In the genomic region with DNA sequence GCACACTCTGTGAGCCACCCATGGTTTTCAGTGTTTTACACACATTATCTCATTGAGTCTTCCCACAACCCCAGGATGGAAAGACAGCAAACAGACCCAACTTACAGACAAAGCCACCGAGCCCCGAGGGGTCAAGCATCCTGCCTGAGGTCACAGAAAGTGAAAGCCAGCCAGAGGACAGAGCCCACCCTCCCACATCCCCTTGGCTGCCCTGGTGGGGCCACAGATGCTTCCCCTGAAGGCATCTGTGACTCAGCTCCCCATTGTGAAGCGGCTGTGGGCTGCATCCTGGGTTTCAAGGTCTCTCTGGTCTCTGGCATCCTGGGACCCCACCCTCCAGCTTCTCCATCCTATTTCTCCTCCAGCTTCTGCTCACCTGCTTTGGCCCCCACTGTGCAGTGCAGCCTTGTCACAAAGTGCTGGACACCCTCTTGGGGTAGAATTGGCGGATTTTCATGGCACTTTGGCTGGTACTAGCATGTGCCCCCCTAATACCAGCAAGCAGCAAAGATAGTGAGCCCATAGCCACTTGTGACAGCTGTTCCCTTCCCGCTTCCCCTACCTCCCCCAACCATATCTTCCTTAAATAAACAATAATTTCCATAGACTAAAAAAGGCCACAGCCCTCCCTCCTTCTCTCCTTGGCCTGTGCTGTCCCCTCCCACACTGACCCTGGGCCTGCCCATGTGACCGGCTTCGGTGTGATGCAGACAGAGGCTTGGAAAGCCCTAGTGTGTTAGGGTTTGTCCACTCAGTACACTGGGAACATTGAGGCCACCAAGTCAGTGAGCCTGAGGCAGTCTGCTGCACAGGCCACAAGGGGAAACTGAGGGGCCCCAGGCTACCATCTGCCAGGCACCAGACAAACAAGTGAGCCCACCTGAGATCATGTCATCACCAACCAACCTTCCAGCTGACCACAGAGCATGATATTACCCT, we compare ENCODE assay signal across 19 cellular contexts. TPM values are rescaled to one million over a fixed set of nuclear protein-coding genes. Genes with fewer than 3 reads are reported as not detected.
DNase-seq lines count a peak whose midpoint lies in the region; ATAC-seq, FAIRE-seq and TF ChIP-seq lines count a peak whose summit lies in the region.
"Had no signal": no experiment of that assay in that cellular context is flagged by ENCODE, and none has a peak within 500 bp of the region (broad histone marks: within the 10 kb centered on the region; RNA-seq: fewer than 3 reads in every experiment).

No MANE protein-coding gene starts in this region.

- TF ChIP-seq EP300 in HepG2 (IDR thresholded peaks at IDR 0.05; ENCODE audit: low read depth in 2 of 2, low read length in 2 of 2) (no peak), HepG2 (CRISPR knock-in tag; IDR thresholded peaks at IDR 0.05; ENCODE audit: borderline replicate concordance) (no peak)

- BruUV-seq in HepG2 (replicated peaks; lab: Mats Ljungman, UMichigan), result no TSS peak
- no TSS peak for BruUV-seq in Caco-2 (replicated peaks; lab: Mats Ljungman, UMichigan)

- ATAC-seq in right lobe of liver (peak in 2 of 4 donors; percentile 31 to 45), HepG2 (no peak), lower lobe of right lung (no peak), aorta (ENCODE audit: low FRiP score) (no peak), GM19023 (IDR thresholded peaks at IDR 0.05; ENCODE audit: unreplicated experiment) (no peak)
- ATAC-seq: stimulated activated naive CD8-positive, alpha-beta T cell treated with anti-CD3 and anti-CD28 coated beads, Interleukin-15, Interleukin-2, amounts not matched to agents 100 U/mL and 50 U/mL, for 24 hours had no signal

- 15% methylated on average over 3 of the region's 7 CpGs for WGBS in right lobe of liver (ENCODE audit: insufficient coverage, low coverage, low lambda C conversion rate, missing lambda C conversion rate)
- WGBS in HepG2 (ENCODE audit: low lambda C conversion rate), result 2% methylated on average over 7 of the region's 7 CpGs
- 78 to 93% methylated on average over 7 of the region's 7 CpGs for WGBS in aorta, 2 donors

- H3K27me3 Mint-ChIP-seq in Caco-2 (ENCODE audit: insufficient read depth, unreplicated experiment), result peaks cover 14% of the 10 kb centered on the region

- no peaks in the 10 kb centered on the region for H3K36me3 ChIP-seq in right lobe of liver
- no peaks in the 10 kb centered on the region for H3K36me3 ChIP-seq in HepG2 (replicated peaks in 1 of 2; ENCODE audit: control insufficient read depth in 1 of 2, insufficient read depth in 2 of 2, low read length in 2 of 2)
- H3K36me3 ChIP-seq in lower lobe of right lung, result no peaks in the 10 kb centered on the region
- H3K36me3 ChIP-seq in aorta (ENCODE audit: control insufficient read depth in 1 of 2, insufficient read depth in 2 of 2, low read length in 1 of 2), result no peaks in the 10 kb centered on the region
- no peaks in the 10 kb centered on the region for H3K36me3 ChIP-seq in Caco-2 (ENCODE audit: control insufficient read depth, insufficient read depth, low read length)
- H3K36me3 ChIP-seq: ascending aorta, thyroid gland, WERI-Rb-1 had no signal

- H3K27ac Mint-ChIP-seq in Caco-2 (ENCODE audit: unreplicated experiment), result no peak overlapping the region
- H3K27ac Mint-ChIP-seq: immature natural killer cell had no signal

- peak; percentile 12 to 42 (median 31) for DNase-seq in right lobe of liver
- DNase-seq in HepG2 (ENCODE audit: low spot score), result no peak
- peak; percentile 72 for DNase-seq in coronary artery (ENCODE audit: low spot score)
- DNase-seq in lower lobe of right lung, result peak; percentile 19
- peak; percentile 23 to 65 for DNase-seq in aorta
- DNase-seq in activated T-cell treated with anti-CD3 and anti-CD28 coated beads for 4 hours, result no peak
- DNase-seq in Caco-2, result no peak
- DNase-seq: activated CD4-positive, alpha-beta T cell treated with anti-CD3 and anti-CD28 coated beads, Interleukin-2, amount 50 U/mL, for 4 hours; immature natural killer cell; NCI-H524 treated with DMSO at 0.1 percent for 48 hours; OCI-M1; stimulated activated naive CD8-positive, alpha-beta T cell treated with anti-CD3 and anti-CD28 coated beads, Interleukin-15, Interleukin-2, amounts not matched to agents 100 U/mL and 50 U/mL, for 24 hours; thyroid gland; WERI-Rb-1 had no signal

- TF ChIP-seq CTCF in right lobe of liver (IDR thresholded peaks at IDR 0.05) (no peak), HepG2 (CRISPR knock-in tag; IDR thresholded peaks at IDR 0.05) (no peak), coronary artery (IDR thresholded peaks at IDR 0.05) (no peak), lower lobe of right lung (IDR thresholded peaks at IDR 0.05) (no peak), Caco-2 (IDR thresholded peaks at IDR 0.05; ENCODE audit: insufficient read depth in 1 of 2, low read depth in 1 of 2, low read length in 1 of 2, severe bottlenecking in 1 of 2, unreplicated experiment in 1 of 2) (no peak)

- H3K9ac ChIP-seq in HepG2 (ENCODE audit: insufficient read depth, low read depth, low read length), result no peak overlapping the region

- CTCF ChIA-PET in HepG2 (lab: Yijun Ruan, JAX; ENCODE audit: low intra/inter-chr PET ratio, low total read pairs), result no interaction called here
- CTCF ChIA-PET in Caco-2 (lab: Charles Lee), result no interaction called here

- no peaks in the 10 kb centered on the region for H3K9me3 ChIP-seq in right lobe of liver
- no peaks in the 10 kb centered on the region for H3K9me3 ChIP-seq in HepG2 (ENCODE audit: low read length)
- no peaks in the 10 kb centered on the region for H3K9me3 ChIP-seq in lower lobe of right lung
- H3K9me3 ChIP-seq in aorta (ENCODE audit: control insufficient read depth, low read length), result no peaks in the 10 kb centered on the region
- no peaks in the 10 kb centered on the region for H3K9me3 ChIP-seq in Caco-2
- H3K9me3 ChIP-seq: ascending aorta, thyroid gland had no signal

- H3K36me3 Mint-ChIP-seq in Caco-2 (ENCODE audit: insufficient read depth, unreplicated experiment), result no peaks in the 10 kb centered on the region
- H3K36me3 Mint-ChIP-seq: immature natural killer cell had no signal

- H3K4me3 ChIP-seq in right lobe of liver (no peak overlapping the region), HepG2 (replicated peaks in 1 of 3; ENCODE audit: insufficient read depth in 1 of 3, low read depth in 2 of 3, low read length in 3 of 3) (no peak overlapping the region), coronary artery (no peak overlapping the region), lower lobe of right lung (no peak overlapping the region), aorta (ENCODE audit: low read length in 2 of 2) (no peak overlapping the region), Caco-2 (ENCODE audit: low read depth, low read length) (no peak overlapping the region)
- H3K4me3 ChIP-seq: ascending aorta, lung, SK-N-MC, thyroid gland had no signal

- H3K4me2 ChIP-seq in HepG2 (ENCODE audit: low read depth, low read length), result no peak overlapping the region

- intact Hi-C loops in right lobe of liver (cut with DNase I), result no loop called here
- intact Hi-C loops in HepG2 (cut with micrococcal nuclease; ENCODE audit: unreplicated experiment), result no loop called here
- intact Hi-C loops in lower lobe of right lung (cut with DNase I), result no loop called here
- intact Hi-C loops in aorta (cut with DNase I), result loop anchor here in 1 of 2 donors (10.0 kb wide), 1 partner anchor 152 kb away; no protein-coding TSS in a partner anchor
- intact Hi-C loops in Caco-2 (cut with micrococcal nuclease; ENCODE audit: unreplicated experiment), result loop anchor here (10.0 kb wide), 1 partner anchor 78 kb away; no protein-coding TSS in a partner anchor

- no peak for FAIRE-seq in HepG2 (lab: Jason Lieb, UNC)

- no peaks in the 10 kb centered on the region for H3K9me3 Mint-ChIP-seq in Caco-2 (ENCODE audit: unreplicated experiment)
- H3K9me3 Mint-ChIP-seq: immature natural killer cell had no signal

- no peak overlapping the region for H3K4me3 Mint-ChIP-seq in Caco-2 (ENCODE audit: unreplicated experiment)
- H3K4me3 Mint-ChIP-seq: immature natural killer cell had no signal

- no peak overlapping the region for H3K27ac ChIP-seq in right lobe of liver
- H3K27ac ChIP-seq in HepG2 (ENCODE audit: extremely low read length, insufficient read depth, low read length), result no peak overlapping the region
- no peak overlapping the region for H3K27ac ChIP-seq in coronary artery
- H3K27ac ChIP-seq in lower lobe of right lung, result no peak overlapping the region
- H3K27ac ChIP-seq in aorta (ENCODE audit: low read depth in 1 of 2, low read length in 2 of 2), result no peak overlapping the region
- H3K27ac ChIP-seq: ascending aorta, SK-N-MC, thyroid gland, WERI-Rb-1 had no signal

- no peak for TF ChIP-seq RAD21 in HepG2 (CRISPR knock-in tag; IDR thresholded peaks at IDR 0.05)

- no peak overlapping the region for H2AFZ ChIP-seq in HepG2 (ENCODE audit: low read length)

- POLR2A ChIA-PET in HepG2 (lab: Yijun Ruan, JAX), result no interaction called here
- POLR2A ChIA-PET in Caco-2 (lab: Charles Lee), result no interaction called here

- TF ChIP-seq POLR2A in right lobe of liver (IDR thresholded peaks at IDR 0.05), result no peak
- no peak for TF ChIP-seq POLR2A in HepG2 (IDR thresholded peaks at IDR 0.05; ENCODE audit: insufficient read depth in 1 of 2, low read depth in 2 of 2, low read length in 2 of 2)

- no peaks in the 10 kb centered on the region for H3K27me3 ChIP-seq in right lobe of liver
- peaks cover 10 to 65% of the 10 kb centered on the region in 2 experiments; a peak in 4 of 5 replicates for H3K27me3 ChIP-seq in HepG2 (ENCODE audit: control insufficient read depth in 1 of 2, insufficient read depth in 2 of 2, low read length in 2 of 2)
- no peaks in the 10 kb centered on the region for H3K27me3 ChIP-seq in lower lobe of right lung (ENCODE audit: low read depth)
- no peaks in the 10 kb centered on the region for H3K27me3 ChIP-seq in aorta (ENCODE audit: control insufficient read depth in 1 of 2, insufficient read depth in 2 of 2, low read length in 1 of 2)
- H3K27me3 ChIP-seq in Caco-2 (replicated peaks; ENCODE audit: control insufficient read depth, insufficient read depth, low read length), result no peaks in the 10 kb centered on the region
- H3K27me3 ChIP-seq: ascending aorta, thyroid gland had no signal

- no peaks in the 10 kb centered on the region for H3K4me1 Mint-ChIP-seq in Caco-2 (ENCODE audit: low read depth, unreplicated experiment)
- H3K4me1 Mint-ChIP-seq: immature natural killer cell had no signal

- H3K4me1 ChIP-seq in right lobe of liver (no peaks in the 10 kb centered on the region), HepG2 (ENCODE audit: insufficient read depth, low read length) (no peaks in the 10 kb centered on the region), lower lobe of right lung (peaks cover 19% of the 10 kb centered on the region), aorta (ENCODE audit: control insufficient read depth in 1 of 2, insufficient read depth in 2 of 2, low read length in 2 of 2) (peaks cover 0 to 7% of the 10 kb centered on the region in 2 donors), Caco-2 (no peaks in the 10 kb centered on the region)

- no peaks in the 10 kb centered on the region for H3K79me2 ChIP-seq in HepG2 (ENCODE audit: insufficient read depth, low read length)

- H4K20me1 ChIP-seq in HepG2 (ENCODE audit: insufficient read depth, low read length), result no peaks in the 10 kb centered on the region

- in situ Hi-C loops in HepG2 (cut with HindIII; ENCODE audit: extremely low pct_ligation_motif_present, low pct_unique_long_range_greater_than_20kb), result no loop called here

RNA-seq across cellular contexts. Expression of gene SHISAL1, which starts 53.9 kb away (rescaled TPM):
- total RNA-seq in right lobe of liver (under 1 TPM; 0.05 to 0.31 (median 0.17) TPM), HepG2 (2016; rRNA removed; fragmentation: Illumina TruSeq; extraction: Trizol) (not detected in 2 replicates), lower lobe of right lung (0.32 TPM), aorta (1 to 10 TPM; 3.2 to 3.5 TPM), Caco-2 (2022) (not detected in 2 replicates)
- total RNA-seq in HepG2 (2016; cell fraction: cytosol; rRNA removed; fragmentation: Illumina TruSeq; extraction: Trizol; ENCODE audit: low read depth), result not detected in 2 replicates
- total RNA-seq in HepG2 (2016; cell fraction: insoluble cytoplasmic fraction; rRNA removed; fragmentation: Illumina TruSeq; extraction: Trizol), result not detected in 2 replicates
- total RNA-seq in HepG2 (2016; cell fraction: membrane; rRNA removed; fragmentation: Illumina TruSeq; extraction: Trizol), result not detected in 2 replicates
- not detected in 2 replicates for total RNA-seq in HepG2 (2016; cell fraction: nucleus; rRNA removed; fragmentation: Illumina TruSeq; extraction: Trizol)
- polyA plus RNA-seq in HepG2 (2011; rRNA removed) (not detected in 2 replicates), aorta (under 1 TPM; 0.25 to 0.26 TPM)
- polyA plus RNA-seq in HepG2 (2011; cell fraction: cytosol; rRNA removed), result not detected in 2 replicates
- polyA plus RNA-seq in HepG2 (2011; cell fraction: nucleus; rRNA removed), result not detected in 2 replicates
- polyA plus RNA-seq in HepG2 (2012), result not detected in 2 replicates
- polyA plus RNA-seq in HepG2 (2016; cell fraction: cytosol; fragmentation: Illumina TruSeq; extraction: Trizol; ENCODE audit: low read depth), result not detected in 2 replicates
- polyA plus RNA-seq in HepG2 (2016; cell fraction: insoluble cytoplasmic fraction; fragmentation: Illumina TruSeq; extraction: Trizol; ENCODE audit: low read depth), result not detected in 2 replicates
- polyA plus RNA-seq in HepG2 (2016; cell fraction: membrane; fragmentation: Illumina TruSeq; extraction: Trizol; ENCODE audit: low read depth), result not detected in 2 replicates
- polyA plus RNA-seq in HepG2 (2016; cell fraction: nucleus; fragmentation: Illumina TruSeq; extraction: Trizol; ENCODE audit: insufficient read depth, low read depth), result not detected in 2 replicates
- 0.04 and 16.2 TPM in 2 replicates for polyA minus RNA-seq in HepG2 (2011; rRNA and poly(A)+ RNA removed; ENCODE audit: low replicate concordance)
- polyA minus RNA-seq in HepG2 (2011; cell fraction: cytosol; rRNA and poly(A)+ RNA removed), result 0.09 TPM in 1 of 2 replicates, not detected in the other
- not detected in 2 replicates for polyA minus RNA-seq in HepG2 (2011; cell fraction: nucleus; rRNA and poly(A)+ RNA removed)
- total RNA-seq: T-helper 2 cell treated with Interferon-gamma antibody and Interleukin-4, amounts not matched to agents 100 ng/mL and 5 ng/mL, for 36 hours had no signal
- polyA plus RNA-seq: immature natural killer cell had no signal

Comparison
In these comparisons a context has a peak if more than half of its experiments do, and no peak if none do; other contexts are left out.
1. DNase-seq: peak in right lobe of liver (3 of 3), coronary artery (single experiment), lower lobe of right lung (single experiment) and aorta (2 of 2); none in HepG2 (single experiment), activated T-cell treated with anti-CD3 and anti-CD28 coated beads for 4 hours (single experiment) and Caco-2 (0 of 2).